In genomic region chr20:53040678-53041674, GRCh38 we compare ENCODE assay signal across 10 cellular contexts.
DNase-seq lines count a peak whose midpoint lies in the region; ATAC-seq and TF ChIP-seq lines count a peak whose summit lies in the region.
"Had no signal": no experiment of that assay in that cellular context is flagged by ENCODE, and none has a peak within 500 bp of the region (broad histone marks: within the 10 kb centered on the region; RNA-seq: fewer than 3 reads in every experiment).

No MANE protein-coding gene starts in this region.

- H3K4me3 ChIP-seq in esophagus (ENCODE audit: low read depth in 1 of 2, low read length in 2 of 2), result peak overlapping the region in 1 of 2 donors; percentile 17
- no peak overlapping the region for H3K4me3 ChIP-seq in rectal smooth muscle tissue (ENCODE audit: low read length)
- H3K4me3 ChIP-seq in BE2C (ENCODE audit: low read depth, low read length), result no peak overlapping the region

- H3K36me3 ChIP-seq in esophagus (ENCODE audit: control insufficient read depth in 2 of 2, insufficient read depth in 2 of 2, low read length in 1 of 2) (no peaks in the 10 kb centered on the region), rectal smooth muscle tissue (ENCODE audit: control insufficient read depth, insufficient read depth, low read length) (no peaks in the 10 kb centered on the region), BE2C (no peaks in the 10 kb centered on the region)

- H3K4me1 ChIP-seq in esophagus (ENCODE audit: control insufficient read depth in 2 of 2, insufficient read depth in 2 of 2, low read length in 1 of 2) (peaks cover 0 to 5% of the 10 kb centered on the region in 2 donors), rectal smooth muscle tissue (ENCODE audit: control insufficient read depth, insufficient read depth, low read length) (no peaks in the 10 kb centered on the region), BE2C (peaks cover 11% of the 10 kb centered on the region)

- TF ChIP-seq CTCF in BE2C (IDR thresholded peaks at IDR 0.05; ENCODE audit: low read depth, low read length) (no peak), endothelial cell (IDR thresholded peaks at IDR 0.05; ENCODE audit: unreplicated experiment) (no peak)

- TF ChIP-seq RAD21 in Ishikawa (IDR thresholded peaks at IDR 0.05; ENCODE audit: low read depth), result no peak

- 40 to 48% methylated on average over 16 of the region's 16 CpGs for WGBS in esophagus, 2 donors

- H3K9me3 ChIP-seq in esophagus (ENCODE audit: control insufficient read depth in 2 of 2, insufficient read depth in 1 of 2, low read depth in 1 of 2, low read length in 1 of 2), result peaks cover 0 to 3% of the 10 kb centered on the region in 2 donors
- no peaks in the 10 kb centered on the region; the same call in 1 of the 2 replicates for H3K9me3 ChIP-seq in BE2C

- H3K9me3 Mint-ChIP-seq in endothelial cell (ENCODE audit: unreplicated experiment), result no peaks in the 10 kb centered on the region

- ATAC-seq in HG02588 (IDR thresholded peaks at IDR 0.05; ENCODE audit: unreplicated experiment), result no peak
- ATAC-seq in HG03045 (IDR thresholded peaks at IDR 0.05; ENCODE audit: unreplicated experiment), result no peak
- ATAC-seq: naive thymus-derived CD4-positive, alpha-beta T cell had no signal

- H3K4me3 Mint-ChIP-seq in endothelial cell (ENCODE audit: unreplicated experiment), result no peak overlapping the region
- H3K4me3 Mint-ChIP-seq: naive thymus-derived CD4-positive, alpha-beta T cell had no signal

- H3K4me1 Mint-ChIP-seq in endothelial cell (ENCODE audit: unreplicated experiment), result no peaks in the 10 kb centered on the region

- no peak for TF ChIP-seq EP300 in Ishikawa (IDR thresholded peaks at IDR 0.05; ENCODE audit: borderline replicate concordance)

- H3K36me3 Mint-ChIP-seq in endothelial cell (ENCODE audit: low read depth, unreplicated experiment), result no peaks in the 10 kb centered on the region

- H3K9ac ChIP-seq in rectal smooth muscle tissue (ENCODE audit: low read length), result no peak overlapping the region

- H3K27me3 ChIP-seq in esophagus (ENCODE audit: control insufficient read depth in 1 of 2, insufficient read depth in 2 of 2, low read length in 2 of 2) (no peaks in the 10 kb centered on the region), rectal smooth muscle tissue (ENCODE audit: control insufficient read depth, insufficient read depth, low read length) (no peaks in the 10 kb centered on the region), BE2C (no peaks in the 10 kb centered on the region)

- H3K27ac Mint-ChIP-seq in endothelial cell (ENCODE audit: unreplicated experiment), result no peak overlapping the region

- peak; percentile 97 for DNase-seq in NCI-H69 (lab: John Stamatoyannopoulos, UW)
- no peak for DNase-seq in BE2C
- no peak for DNase-seq in endothelial cell (ENCODE audit: low spot score)
- DNase-seq: naive thymus-derived CD4-positive, alpha-beta T cell had no signal

- H3K27ac ChIP-seq in esophagus (ENCODE audit: low read depth in 2 of 2, low read length in 1 of 2) (peak overlapping the region; percentile 50 to 61), rectal smooth muscle tissue (ENCODE audit: low read depth, low read length) (peak overlapping the region; percentile 37)
- H3K27ac ChIP-seq: epithelial cell of prostate had no signal

- peaks cover 2% of the 10 kb centered on the region for H3K27me3 Mint-ChIP-seq in endothelial cell (ENCODE audit: unreplicated experiment)
- H3K27me3 Mint-ChIP-seq: naive thymus-derived CD4-positive, alpha-beta T cell had no signal

TF ChIP-seq in Ishikawa, 13 proteins besides CTCF, POLR2A, EP300 and RAD21:
- no peak for TF ChIP-seq USF1 (IDR thresholded peaks at IDR 0.05)
- no peak for TF ChIP-seq FOXM1 (IDR thresholded peaks at IDR 0.05; ENCODE audit: borderline replicate concordance, low read depth)
- no peak for TF ChIP-seq EGR1 (IDR thresholded peaks at IDR 0.05)
- no peak for TF ChIP-seq CEBPB (IDR thresholded peaks at IDR 0.05)
- peak; percentile 53 for TF ChIP-seq NFIC (IDR thresholded peaks at IDR 0.05)
- no peak for TF ChIP-seq TEAD4 (IDR thresholded peaks at IDR 0.05)
TF ChIP-seq in Ishikawa: peak in this region for 1.
